8 cellular contexts compared by ENCODE assay signal in genomic region chr16:1964046-1964505, GRCh38. TPM values are rescaled to one million over a fixed set of nuclear protein-coding genes. Genes with fewer than 3 reads are reported as not detected.
DNase-seq lines count a peak whose midpoint lies in the region; ATAC-seq and TF ChIP-seq lines count a peak whose summit lies in the region.

No MANE protein-coding gene starts in this region.

- H3K4me1 Mint-ChIP-seq in activated T-helper 1 cell treated with anti-CD3 and anti-CD28 coated beads, Interleukin-12 subunit alpha, Interleukin-12 subunit beta, Interleukin-2, Interleukin-4 antibody, amounts not matched to agents 30 ng/mL and 10 ng/mL and 1 ng/mL, durations not matched to agents 14 hours and 24 hours and 36 hours (ENCODE audit: low read depth), result peaks cover 34% of the 10 kb centered on the region

- H3K4me3 Mint-ChIP-seq in activated T-helper 1 cell treated with anti-CD3 and anti-CD28 coated beads, Interleukin-12 subunit alpha, Interleukin-12 subunit beta, Interleukin-2, Interleukin-4 antibody, amounts not matched to agents 30 ng/mL and 10 ng/mL and 1 ng/mL, durations not matched to agents 14 hours and 24 hours and 36 hours, result peak overlapping the region; percentile 100

- in situ Hi-C loops in gastrocnemius medialis (cut with MboI; ENCODE audit: low sequenced_read_pairs in 4 of 4), result no loop called here

- H3K36me3 ChIP-seq in cardiac muscle cell, result peaks cover 21% of the 10 kb centered on the region
- H3K36me3 ChIP-seq in gastrocnemius medialis, result peaks cover 0 to 25% of the 10 kb centered on the region in 2 donors

- H3K27me3 Mint-ChIP-seq in activated T-helper 1 cell treated with anti-CD3 and anti-CD28 coated beads, Interleukin-12 subunit alpha, Interleukin-12 subunit beta, Interleukin-2, Interleukin-4 antibody, amounts not matched to agents 30 ng/mL and 10 ng/mL and 1 ng/mL, durations not matched to agents 14 hours and 24 hours and 36 hours (ENCODE audit: insufficient read depth), result no peaks in the 10 kb centered on the region

- intact Hi-C loops in activated T-helper 1 cell treated with anti-CD3 and anti-CD28 coated beads, Interleukin-12 subunit alpha, Interleukin-12 subunit beta, Interleukin-2, Interleukin-4 antibody, amounts not matched to agents 30 ng/mL and 10 ng/mL and 1 ng/mL, durations not matched to agents 14 hours and 24 hours and 36 hours (cut with micrococcal nuclease), result loop anchor here (1.0 to 2.0 kb wide), 6 partner anchors 8 to 191 kb away; partner anchors contain the start of genes FAHD1, HAGH, MSRB1 and NUBP2
- intact Hi-C loops in gastrocnemius medialis (cut with DNase I; ENCODE audit: low total_unique reads), result no loop called here

- H3K9me3 Mint-ChIP-seq in activated T-helper 1 cell treated with anti-CD3 and anti-CD28 coated beads, Interleukin-12 subunit alpha, Interleukin-12 subunit beta, Interleukin-2, Interleukin-4 antibody, amounts not matched to agents 30 ng/mL and 10 ng/mL and 1 ng/mL, durations not matched to agents 14 hours and 24 hours and 36 hours, result no peaks in the 10 kb centered on the region

- no peak for TF ChIP-seq CTCF in HL-60 (IDR thresholded peaks at IDR 0.05; ENCODE audit: insufficient read depth, low read length)
- peak; percentile 41 for TF ChIP-seq CTCF in cardiac muscle cell (IDR thresholded peaks at IDR 0.05; ENCODE audit: low read depth, low read length)
- TF ChIP-seq CTCF in gastrocnemius medialis (IDR thresholded peaks at IDR 0.05 in 4 of 5, conservative IDR thresholded peaks at IDR 0.05 in 1 of 5), result peak in 1 of 5 experiments; percentile 25

- H3K27ac ChIP-seq in HL-60 (replicated peaks), result peak overlapping the region; percentile 94
- H3K27ac ChIP-seq in cardiac muscle cell, result peak overlapping the region; percentile 95
- peak overlapping the region; percentile 88 to 99 (median 92) for H3K27ac ChIP-seq in gastrocnemius medialis

- H3K36me3 Mint-ChIP-seq in activated T-helper 1 cell treated with anti-CD3 and anti-CD28 coated beads, Interleukin-12 subunit alpha, Interleukin-12 subunit beta, Interleukin-2, Interleukin-4 antibody, amounts not matched to agents 30 ng/mL and 10 ng/mL and 1 ng/mL, durations not matched to agents 14 hours and 24 hours and 36 hours (ENCODE audit: low read depth), result peaks cover 44% of the 10 kb centered on the region

- H3K9me3 ChIP-seq in cardiac muscle cell (ENCODE audit: low read depth) (no peaks in the 10 kb centered on the region), gastrocnemius medialis (no peaks in the 10 kb centered on the region)

- H3K4me3 ChIP-seq in HL-60 (replicated peaks; ENCODE audit: insufficient read depth, low read length), result peak overlapping the region; percentile 91
- peak overlapping the region; percentile 93 for H3K4me3 ChIP-seq in cardiac muscle cell
- peak overlapping the region; percentile 73 to 97 (median 76) for H3K4me3 ChIP-seq in gastrocnemius medialis

- H3K4me1 ChIP-seq in cardiac muscle cell (ENCODE audit: low read depth) (peaks cover 12% of the 10 kb centered on the region), gastrocnemius medialis (peaks cover 23 to 31% of the 10 kb centered on the region in 2 donors)

- ATAC-seq in gastrocnemius medialis, result peak; percentile 9 to 29

- peak overlapping the region; percentile 97 for H3K27ac Mint-ChIP-seq in activated T-helper 1 cell treated with anti-CD3 and anti-CD28 coated beads, Interleukin-12 subunit alpha, Interleukin-12 subunit beta, Interleukin-2, Interleukin-4 antibody, amounts not matched to agents 30 ng/mL and 10 ng/mL and 1 ng/mL, durations not matched to agents 14 hours and 24 hours and 36 hours

- H3K27me3 ChIP-seq in HL-60 (ENCODE audit: insufficient read depth, poor library complexity, severe bottlenecking), result no peaks in the 10 kb centered on the region
- no peaks in the 10 kb centered on the region for H3K27me3 ChIP-seq in cardiac muscle cell
- H3K27me3 ChIP-seq in gastrocnemius medialis, result no peaks in the 10 kb centered on the region

- DNase-seq in NCI-H2227 (lab: John Stamatoyannopoulos, UW; ENCODE audit: unreplicated experiment), result peak; percentile 53
- no peak for DNase-seq in NCI-H2227 treated with DMSO at 0.1 percent for 48 hours (lab: John Stamatoyannopoulos, UW)
- peak; percentile 48 to 62 for DNase-seq in HL-60 (ENCODE audit: low read depth in 1 of 2, low spot score in 1 of 2)
- DNase-seq in activated T-helper 1 cell treated with anti-CD3 and anti-CD28 coated beads, Interleukin-12 subunit alpha, Interleukin-12 subunit beta, Interleukin-2, Interleukin-4 antibody, amounts not matched to agents 30 ng/mL and 10 ng/mL and 1 ng/mL, durations not matched to agents 14 hours and 24 hours and 36 hours (ENCODE audit: low spot score), result no peak
- peak; percentile 54 to 73 for DNase-seq in cardiac muscle cell (ENCODE audit: low read depth in 1 of 2, low spot score in 1 of 2)
- DNase-seq in gastrocnemius medialis, result peak in 1 of 2 donors; percentile 53
- DNase-seq in amniotic stem cell (lab: John Stamatoyannopoulos, UW), result no peak
- no peak for DNase-seq in globus pallidus (ENCODE audit: low spot score)

- TF ChIP-seq POLR2A in gastrocnemius medialis (IDR thresholded peaks at IDR 0.05), result no peak

RNA-seq across cellular contexts. Expression of gene RPS2, which starts 0.6 kb away (rescaled TPM):
- 3,144 and 3,145 TPM in 2 replicates for total RNA-seq in activated T-helper 1 cell treated with anti-CD3 and anti-CD28 coated beads, Interleukin-12 subunit alpha, Interleukin-12 subunit beta, Interleukin-2, Interleukin-4 antibody, amounts not matched to agents 30 ng/mL and 10 ng/mL and 1 ng/mL, durations not matched to agents 14 hours and 24 hours and 36 hours
- total RNA-seq in cardiac muscle cell, result 2,958 and 3,550 TPM in 2 replicates
- 2,155 and 2,484 TPM in 2 replicates for polyA plus RNA-seq in cardiac muscle cell
- total RNA-seq in gastrocnemius medialis, result 1,000 to 10,000 TPM; 1,162 to 1,876 (median 1,684) TPM

RNA-seq across cellular contexts. Expression of gene RNF151, which starts 2.6 kb away (rescaled TPM):
- total RNA-seq in activated T-helper 1 cell treated with anti-CD3 and anti-CD28 coated beads, Interleukin-12 subunit alpha, Interleukin-12 subunit beta, Interleukin-2, Interleukin-4 antibody, amounts not matched to agents 30 ng/mL and 10 ng/mL and 1 ng/mL, durations not matched to agents 14 hours and 24 hours and 36 hours, result 0.70 and 0.93 TPM in 2 replicates
- total RNA-seq in cardiac muscle cell (0.21 TPM in 1 of 2 replicates, not detected in the other), gastrocnemius medialis (not detected)
- polyA plus RNA-seq in cardiac muscle cell, result 0.38 and 0.54 TPM in 2 replicates

RNA-seq across cellular contexts. Expression of gene NDUFB10, which starts 4.7 kb away (rescaled TPM):
- total RNA-seq in activated T-helper 1 cell treated with anti-CD3 and anti-CD28 coated beads, Interleukin-12 subunit alpha, Interleukin-12 subunit beta, Interleukin-2, Interleukin-4 antibody, amounts not matched to agents 30 ng/mL and 10 ng/mL and 1 ng/mL, durations not matched to agents 14 hours and 24 hours and 36 hours, result 134 and 138 TPM in 2 replicates
- 291 and 575 TPM in 2 replicates for total RNA-seq in cardiac muscle cell
- 485 and 518 TPM in 2 replicates for polyA plus RNA-seq in cardiac muscle cell
- 1,000 to 10,000 TPM in 1 of 4 donors, 100 to 1,000 TPM in 3; 530 to 1,014 (median 743) TPM for total RNA-seq in gastrocnemius medialis

RNA-seq across cellular contexts. Expression of gene TBL3, which starts 7.8 kb away (rescaled TPM):
- 84.9 and 87.3 TPM in 2 replicates for total RNA-seq in activated T-helper 1 cell treated with anti-CD3 and anti-CD28 coated beads, Interleukin-12 subunit alpha, Interleukin-12 subunit beta, Interleukin-2, Interleukin-4 antibody, amounts not matched to agents 30 ng/mL and 10 ng/mL and 1 ng/mL, durations not matched to agents 14 hours and 24 hours and 36 hours
- 72.4 and 94.7 TPM in 2 replicates for total RNA-seq in cardiac muscle cell
- polyA plus RNA-seq in cardiac muscle cell, result 67.3 and 82.9 TPM in 2 replicates
- total RNA-seq in gastrocnemius medialis, result 10 to 100 TPM; 48.2 to 79.5 (median 71.4) TPM

RNA-seq across cellular contexts. Expression of gene RPL3L, which starts 9.6 kb away (rescaled TPM):
- 1.1 and 1.9 TPM in 2 replicates for total RNA-seq in activated T-helper 1 cell treated with anti-CD3 and anti-CD28 coated beads, Interleukin-12 subunit alpha, Interleukin-12 subunit beta, Interleukin-2, Interleukin-4 antibody, amounts not matched to agents 30 ng/mL and 10 ng/mL and 1 ng/mL, durations not matched to agents 14 hours and 24 hours and 36 hours
- total RNA-seq in cardiac muscle cell (not detected in 2 replicates), gastrocnemius medialis (100 to 1,000 TPM; 116 to 354 (median 188) TPM)
- 0.07 and 0.28 TPM in 2 replicates for polyA plus RNA-seq in cardiac muscle cell

Comparison
In these comparisons a context has a peak if more than half of its experiments do, and no peak if none do; other contexts are left out.
1. DNase-seq: peak in NCI-H2227 (single experiment), HL-60 (2 of 2) and cardiac muscle cell (2 of 2); none in NCI-H2227 treated with DMSO at 0.1 percent for 48 hours (single experiment), activated T-helper 1 cell treated with anti-CD3 and anti-CD28 coated beads, Interleukin-12 subunit alpha, Interleukin-12 subunit beta, Interleukin-2, Interleukin-4 antibody, amounts not matched to agents 30 ng/mL and 10 ng/mL and 1 ng/mL, durations not matched to agents 14 hours and 24 hours and 36 hours (single experiment), amniotic stem cell (single experiment) and globus pallidus (single experiment).
2. Peak in every context shown above with its lines, with median percentiles within 50 percentile points of each other: H3K27ac ChIP-seq and H3K4me3 ChIP-seq.